In the genomic region with DNA sequence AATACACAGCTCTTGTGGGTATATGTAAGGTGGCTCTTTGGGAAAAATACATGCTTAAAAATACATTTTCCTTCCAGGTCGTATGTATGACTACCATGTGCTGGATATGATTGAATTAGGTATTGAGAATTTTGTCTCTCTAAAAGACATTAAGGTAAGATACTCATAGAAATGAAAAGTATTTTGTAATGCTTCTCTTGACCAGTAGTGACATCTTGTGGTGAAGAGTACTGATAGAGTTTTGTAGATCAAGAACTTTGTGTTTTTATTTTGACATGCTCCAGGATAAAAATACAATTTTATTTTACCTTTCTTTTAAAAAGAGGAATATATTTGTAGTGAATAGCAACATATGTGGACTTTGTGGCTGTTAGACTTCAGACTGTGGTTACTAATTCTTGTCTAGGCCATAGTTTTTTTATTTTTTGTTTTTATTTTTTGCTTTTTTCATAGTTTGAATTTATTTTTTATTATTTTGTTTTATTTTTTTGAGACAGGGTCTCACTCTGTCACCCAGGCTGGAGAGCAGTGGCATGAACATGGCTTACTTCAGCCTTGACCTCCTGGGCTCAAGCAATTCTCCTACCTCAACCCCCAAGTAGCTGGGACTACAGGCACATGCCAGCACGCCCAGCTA, we compare ENCODE assay signal across 10 cellular contexts. TPM values are rescaled to one million over a fixed set of nuclear protein-coding genes. Genes with fewer than 3 reads are reported as not detected.
DNase-seq lines count a peak whose midpoint lies in the region; ATAC-seq and TF ChIP-seq lines count a peak whose summit lies in the region.
"Had no signal": no experiment of that assay in that cellular context is flagged by ENCODE, and none has a peak within 500 bp of the region (broad histone marks: within the 10 kb centered on the region; RNA-seq: fewer than 3 reads in every experiment).

No MANE protein-coding gene starts in this region.

- TF ChIP-seq CTCF in epithelial cell of esophagus (IDR thresholded peaks at IDR 0.05; ENCODE audit: insufficient read depth, low read depth, low read length, missing control alignments), result peak; percentile 39
- peak in 3 of 4 experiments; percentile 50 to 68 (median 61) for TF ChIP-seq CTCF in prostate gland (IDR thresholded peaks at IDR 0.05)

- no peak overlapping the region for H3K27ac ChIP-seq in prostate gland
- H3K27ac ChIP-seq: BLaER1 treated with 17β-estradiol and CSF1 and Interleukin-3, amounts not matched to agents 10 nM and 100 nM had no signal

- no peaks in the 10 kb centered on the region for H3K4me1 ChIP-seq in prostate gland (replicated peaks)
- H3K4me1 ChIP-seq: BLaER1 treated with 17β-estradiol and CSF1 and Interleukin-3, amounts not matched to agents 10 nM and 100 nM had no signal

- H3K4me3 ChIP-seq in epithelial cell of esophagus (ENCODE audit: low read length), result no peak overlapping the region
- H3K4me3 ChIP-seq in prostate gland, result no peak overlapping the region
- H3K4me3 ChIP-seq: BLaER1 treated with 17β-estradiol and CSF1 and Interleukin-3, amounts not matched to agents 10 nM and 100 nM had no signal

- WGBS in prostate gland, result 29% methylated on average over 2 of the region's 2 CpGs

- DNase-seq in NCI-H1092 treated with DMSO at 0.1 percent for 48 hours (lab: John Stamatoyannopoulos, UW) (peak; percentile 4), NCI-H1092 (lab: John Stamatoyannopoulos, UW) (no peak), NCI-H526 (lab: John Stamatoyannopoulos, UW) (peak; percentile 7 to 45), epithelial cell of esophagus (ENCODE audit: low read depth) (peak; percentile 51), prostate gland (ENCODE audit: low spot score) (no peak), anterior cingulate cortex (lab: John Stamatoyannopoulos, UW) (no peak)
- DNase-seq in activated CD8-positive, alpha-beta memory T cell treated with anti-CD3 and anti-CD28 coated beads for 24 hours, result no peak
- DNase-seq: NCI-H2029 treated with DMSO at 0.1 percent for 48 hours had no signal

- H3K9me3 ChIP-seq in prostate gland, result no peaks in the 10 kb centered on the region
- H3K9me3 ChIP-seq: BLaER1 treated with 17β-estradiol and CSF1 and Interleukin-3, amounts not matched to agents 10 nM and 100 nM had no signal

- no peak for TF ChIP-seq POLR2A in prostate gland (IDR thresholded peaks at IDR 0.05)

- H3K36me3 ChIP-seq in prostate gland, result no peaks in the 10 kb centered on the region

- intact Hi-C loops in prostate gland (cut with DNase I), result loop anchor here (5.0 kb wide), 1 partner anchor 472 kb away; no protein-coding TSS in a partner anchor

- ATAC-seq in HG02759 (IDR thresholded peaks at IDR 0.05; ENCODE audit: unreplicated experiment), result no peak

- no peaks in the 10 kb centered on the region for H3K27me3 ChIP-seq in prostate gland (replicated peaks; ENCODE audit: insufficient read depth)
- H3K27me3 ChIP-seq: BLaER1 treated with 17β-estradiol and CSF1 and Interleukin-3, amounts not matched to agents 10 nM and 100 nM had no signal

RNA-seq across cellular contexts. Expression of a gene that starts 17.9 kb away (rescaled TPM):
- 10 to 100 TPM; 18.6 to 19.1 TPM for total RNA-seq in prostate gland

RNA-seq across cellular contexts. Expression of a gene that starts 41.2 kb away (rescaled TPM):
- 10 to 100 TPM; 72.0 to 98.1 TPM for total RNA-seq in prostate gland

Comparison
In these comparisons a context has a peak if more than half of its experiments do, and no peak if none do; other contexts are left out.
1. DNase-seq: peak in NCI-H1092 treated with DMSO at 0.1 percent for 48 hours (single experiment), NCI-H526 (2 of 2) and epithelial cell of esophagus (single experiment); none in NCI-H1092 (single experiment), prostate gland (single experiment), activated CD8-positive, alpha-beta memory T cell treated with anti-CD3 and anti-CD28 coated beads for 24 hours (single experiment) and anterior cingulate cortex (0 of 58).